ENCODE assay signal across 8 cellular contexts in genomic region chr3:158570999-158571702, GRCh38. TPM values are rescaled to one million over a fixed set of nuclear protein-coding genes. Genes with fewer than 3 reads are reported as not detected.
A peak's percentile ranks its signal among the peaks of the same experiment; 100 is the strongest.
DNase-seq lines count a peak whose midpoint lies in the region; ATAC-seq and TF ChIP-seq lines count a peak whose summit lies in the region.

Gene MLF1, plus strand, starts transcription at chr3:158571194. Its CDS starts 107 bp downstream, at chr3:158571301.

- no peak for TF ChIP-seq CTCF in epithelial cell of esophagus (IDR thresholded peaks at IDR 0.05; ENCODE audit: insufficient read depth, low read depth, low read length, missing control alignments)

- 2 to 6% methylated on average over 47 to 51 of the region's 51 CpGs for WGBS in mesodermal cell (ENCODE audit: insufficient coverage in 2 of 2), 2 experiments

- peak within 1 kb of the TSS; percentile 94 for H3K27ac ChIP-seq in mesodermal cell (ENCODE audit: low read depth, low read length, severe bottlenecking)

- no peaks in the 10 kb centered on the region for H3K4me1 ChIP-seq in mesodermal cell (ENCODE audit: control insufficient read depth, insufficient read depth, low read length, poor library complexity, severe bottlenecking)

- no peaks in the 10 kb centered on the region for H3K36me3 ChIP-seq in mesodermal cell (ENCODE audit: control insufficient read depth, insufficient read depth, low read length)

- H3K9me3 ChIP-seq in mesodermal cell (ENCODE audit: control insufficient read depth, low read length): no peaks in the 10 kb centered on the region

- ATAC-seq in GM19455 (IDR thresholded peaks at IDR 0.05; ENCODE audit: unreplicated experiment): peak; percentile 92
- ATAC-seq in HG03575 (IDR thresholded peaks at IDR 0.05; ENCODE audit: extremely low read depth, insufficient number of reproducible peaks, low FRiP score, unreplicated experiment): peak; percentile 97

- H3K4me3 ChIP-seq in epithelial cell of esophagus (ENCODE audit: low read length) (peak within 1 kb of the TSS; percentile 78), mesodermal cell (ENCODE audit: extremely low read depth, insufficient read depth, low read length, poor library complexity, severe bottlenecking) (peak within 1 kb of the TSS; percentile 58)

- peak; percentile 18 to 92 (median 89) for DNase-seq in C1 segment of cervical spinal cord (lab: John Stamatoyannopoulos, UW)
- DNase-seq in NOMO-1 treated with DMSO at 0.1 percent for 48 hours (lab: John Stamatoyannopoulos, UW; ENCODE audit: unreplicated experiment): peak; percentile 94
- DNase-seq in activated T-cell treated with anti-CD3 and anti-CD28 coated beads, Interleukin-2, amount 50 U/mL, for 1 hour: peak; percentile 77
- peak; percentile 97 for DNase-seq in epithelial cell of esophagus (ENCODE audit: low read depth)
- DNase-seq in stimulated activated CD8-positive, alpha-beta memory T cell treated with anti-CD3 and anti-CD28 coated beads, Interleukin-12 subunit alpha, Interleukin-12 subunit beta, amount 100 ng/mL, for 24 hours (ENCODE audit: extremely low read depth): peak; percentile 52

RNA-seq across cellular contexts. Expression of gene MLF1, which starts in this region (rescaled TPM):
- 30.5 TPM for polyA plus RNA-seq in mesodermal cell (2013, experiment 1 of 2)
- polyA plus RNA-seq in mesodermal cell (2013, experiment 2 of 2): 28.1 TPM

Comparison
In these comparisons a context has a peak if more than half of its experiments do, and no peak if none do; other contexts are left out.
1. Peak in every context shown above with its lines: DNase-seq, ATAC-seq, H3K4me3 ChIP-seq and H3K27ac ChIP-seq.